In the genomic region with DNA sequence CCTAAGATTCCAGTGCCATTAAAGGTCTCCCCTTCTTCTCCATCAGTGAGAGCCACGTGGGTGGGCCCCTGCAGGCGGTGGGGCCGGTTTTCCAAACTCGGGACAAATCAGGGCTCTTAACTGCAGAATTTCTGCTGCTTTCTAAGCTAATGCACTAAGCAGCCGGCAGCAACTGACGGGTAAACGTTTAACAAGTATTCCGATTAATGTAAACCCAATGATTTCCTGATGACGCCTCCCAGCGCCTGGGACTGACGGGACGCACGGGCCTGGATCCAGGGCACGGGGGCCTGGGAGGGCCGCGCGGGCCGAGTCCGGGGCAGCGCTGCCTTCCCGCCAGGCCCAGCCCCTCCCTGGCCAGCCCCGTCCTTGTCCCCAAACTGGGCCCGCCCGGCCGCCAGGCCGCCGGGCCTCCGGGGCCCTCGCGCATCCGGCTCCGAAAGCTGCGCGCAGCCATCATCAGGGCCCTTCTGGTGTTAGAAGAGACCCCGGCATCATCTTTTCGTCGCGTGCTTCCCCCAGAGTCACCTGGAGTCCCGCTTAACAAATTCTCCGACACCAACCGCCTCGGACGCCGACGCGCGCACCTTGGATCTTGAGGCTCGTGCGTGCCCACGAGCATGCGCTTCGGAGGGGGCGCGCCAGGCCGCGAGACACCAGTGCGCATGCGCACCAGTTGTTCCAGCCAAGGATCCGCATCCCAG, we compare ENCODE assay signal across 8 cellular contexts. TPM values are rescaled to one million over a fixed set of nuclear protein-coding genes. Genes with fewer than 3 reads are reported as not detected.
DNase-seq lines count a peak whose midpoint lies in the region; ATAC-seq and TF ChIP-seq lines count a peak whose summit lies in the region.

Gene MLH3, minus strand, starts transcription at position 616 of the 704 bp plus-strand sequence. CDS start 1,812 bp downstream, outside the sequence.

- H3K9me3 ChIP-seq in Loucy (ENCODE audit: insufficient read depth, low read depth, low read length): no peaks in the 10 kb centered on the region

- DNase-seq in DMS 273 (lab: John Stamatoyannopoulos, UW; ENCODE audit: unreplicated experiment) (peak; percentile 96), SHP77 (lab: John Stamatoyannopoulos, UW) (peak; percentile 83 to 85), fibroblast of the aortic adventitia (ENCODE audit: low read depth) (peak; percentile 79)
- DNase-seq in activated effector memory CD4-positive, alpha-beta T cell treated with anti-CD3 and anti-CD28 coated beads, Interleukin-2, amount 50 U/mL, for 16 hours: peak; percentile 92
- DNase-seq in stimulated activated naive CD8-positive, alpha-beta T cell treated with anti-CD3 and anti-CD28 coated beads, Interleukin-15, Interleukin-2, amounts not matched to agents 100 U/mL and 50 U/mL, for 24 hours: peak; percentile 84

- peak within 1 kb of the TSS; percentile 92 for H2AFZ ChIP-seq in Loucy (ENCODE audit: low read length)

- peak within 1 kb of the TSS; percentile 94 to 97 (median 96) for H3K4me3 Mint-ChIP-seq in nephron

- peak within 1 kb of the TSS; percentile 89 for H3K9ac ChIP-seq in Loucy (ENCODE audit: low read depth, low read length, poor library complexity, severe bottlenecking)

- peaks cover 5% of the 10 kb centered on the region for H4K20me1 ChIP-seq in Loucy (ENCODE audit: insufficient read depth, low read length, poor library complexity, severe bottlenecking)

- no peak for TF ChIP-seq CTCF in Loucy (conservative IDR thresholded peaks at IDR 0.05; ENCODE audit: low read length)
- TF ChIP-seq CTCF in fibroblast of the aortic adventitia (IDR thresholded peaks at IDR 0.05; ENCODE audit: insufficient read depth, low read length): no peak
- no peak for TF ChIP-seq CTCF in nephron (IDR thresholded peaks at IDR 0.05; ENCODE audit: unreplicated experiment in 3 of 3)

- 0 out of 2 replicates have a peak, but pooled peaks cover 12% of the 10 kb centered on the region for H3F3A ChIP-seq in Loucy (ENCODE audit: low read depth)

- H3K79me2 ChIP-seq in Loucy (ENCODE audit: insufficient read depth, low read length): peaks cover 20% of the 10 kb centered on the region

- H3K4me1 ChIP-seq in Loucy (ENCODE audit: insufficient read depth, low read length, poor library complexity, severe bottlenecking): peaks cover 17% of the 10 kb centered on the region

- ATAC-seq in GM21737 (IDR thresholded peaks at IDR 0.05; ENCODE audit: unreplicated experiment): peak; percentile 66
- ATAC-seq in stimulated activated naive CD8-positive, alpha-beta T cell treated with anti-CD3 and anti-CD28 coated beads, Interleukin-15, Interleukin-2, amounts not matched to agents 100 U/mL and 50 U/mL, for 24 hours: peak; percentile 52

- H3K27me3 Mint-ChIP-seq in nephron (ENCODE audit: low read depth): no peaks in the 10 kb centered on the region

- no peaks in the 10 kb centered on the region for H3K27me3 ChIP-seq in Loucy (ENCODE audit: insufficient read depth, low read length, poor library complexity, severe bottlenecking)

- H3K9me3 Mint-ChIP-seq in nephron: peaks cover 4% of the 10 kb centered on the region

- H3K27ac Mint-ChIP-seq in nephron: peak within 1 kb of the TSS; percentile 96 to 98 (median 98)

- no peaks in the 10 kb centered on the region for H3K9me2 ChIP-seq in Loucy (replicated peaks; ENCODE audit: low read depth, low read length)

- peak within 1 kb of the TSS; percentile 83 for H3K4me3 ChIP-seq in Loucy (ENCODE audit: low read length, poor library complexity, severe bottlenecking)
- H3K4me3 ChIP-seq in fibroblast of the aortic adventitia (ENCODE audit: low read depth, low read length): peak within 1 kb of the TSS; percentile 65

- H3K36me3 ChIP-seq in Loucy (ENCODE audit: insufficient read depth, low read length): no peaks in the 10 kb centered on the region

- peaks cover 50% of the 10 kb centered on the region for H3K36me3 Mint-ChIP-seq in nephron (ENCODE audit: low read depth)

- peaks cover 15% of the 10 kb centered on the region for H3K4me1 Mint-ChIP-seq in nephron

- H3K4me2 ChIP-seq in Loucy (ENCODE audit: low read depth, low read length, poor library complexity, severe bottlenecking): peak within 1 kb of the TSS; percentile 80

RNA-seq across cellular contexts. Expression of gene MLH3, which starts in this region (rescaled TPM):
- total RNA-seq in fibroblast of the aortic adventitia (ENCODE audit: low replicate concordance): 27.2 and 32.5 TPM in 2 replicates

Comparison
In these comparisons a context has a peak if more than half of its experiments do, and no peak if none do; other contexts are left out.
1. Peak in every context shown above with its lines: DNase-seq, ATAC-seq and H3K4me3 ChIP-seq.